ENCODE assay signal across 30 cellular contexts in the genomic region with DNA sequence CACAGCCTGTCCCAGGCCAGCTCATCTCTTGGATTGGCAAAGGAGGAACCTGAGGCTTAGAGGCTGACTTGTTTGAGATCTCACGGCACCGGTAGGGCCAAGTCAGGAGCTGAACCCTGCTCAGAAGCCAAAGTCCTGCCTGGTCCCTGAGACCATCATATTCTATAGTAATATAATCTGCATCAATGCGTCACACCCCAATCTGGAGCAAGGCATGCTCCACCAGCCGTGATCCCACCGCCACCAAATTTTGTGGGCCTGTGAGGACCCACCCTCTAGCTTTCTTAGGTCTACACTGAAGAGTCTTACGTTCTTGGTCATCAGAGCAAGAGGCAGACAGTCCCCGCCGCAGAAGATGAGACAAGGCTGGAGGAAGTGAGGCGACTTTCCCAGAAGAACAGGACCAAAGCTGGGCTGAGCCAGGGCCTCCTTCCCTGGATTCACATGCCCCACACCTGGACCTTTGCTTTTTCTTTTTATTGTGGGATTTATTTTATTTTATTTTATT. TPM values are rescaled to one million over a fixed set of nuclear protein-coding genes. Genes with fewer than 3 reads are reported as not detected.
"Had no signal": no experiment of that assay in that cellular context is flagged by ENCODE, and none has a peak within 500 bp of the region (broad histone marks: within the 10 kb centered on the region; RNA-seq: fewer than 3 reads in every experiment).

No MANE protein-coding gene starts in this region.

- H3K27ac Mint-ChIP-seq: activated CD4-positive, alpha-beta T cell treated with anti-CD3 and anti-CD28 coated beads for 36 hours; immature natural killer cell; nephron; progenitor cell of endocrine pancreas; T-cell; T-helper 2 cell treated with Interferon-gamma antibody and Interleukin-4, amounts not matched to agents 5 μg/mL and 100 μg/mL, for 36 hours had no signal

- H3K9me3 ChIP-seq: esophagus muscularis mucosa, heart left ventricle, left ventricle myocardium inferior, neutrophil, ovary, uterus had no signal

- H3K4me3 ChIP-seq: esophagus muscularis mucosa, heart left ventricle, left ventricle myocardium inferior, ovary, smooth muscle cell, uterus had no signal

- ATAC-seq: activated CD8-positive, alpha-beta T cell treated with anti-CD3 and anti-CD28 coated beads, Interleukin-2, amount 10 ng/mL, durations not matched to agents 7 days and 5 days; foreskin keratinocyte; heart left ventricle; T-cell had no signal

- H3K4me1 ChIP-seq: foreskin keratinocyte, uterus had no signal

- H3K9me3 Mint-ChIP-seq: activated naive CD4-positive, alpha-beta T cell treated with anti-CD3 and anti-CD28 coated beads, Interleukin-2, amount 10 ng/mL, durations not matched to agents 7 days and 5 days; immature natural killer cell; nephron; T-cell; T-helper 2 cell treated with Interferon-gamma antibody and Interleukin-4, amounts not matched to agents 5 μg/mL and 100 μg/mL, for 36 hours had no signal

- H3K27me3 Mint-ChIP-seq: activated CD4-positive, alpha-beta T cell treated with anti-CD3 and anti-CD28 coated beads for 36 hours; activated naive CD4-positive, alpha-beta T cell treated with anti-CD3 and anti-CD28 coated beads, Interleukin-2, amount 10 ng/mL, durations not matched to agents 7 days and 5 days; progenitor cell of endocrine pancreas; T-cell had no signal

- H3K27me3 ChIP-seq: neutrophil, ovary, uterus had no signal

- H3K4me3 Mint-ChIP-seq: activated CD4-positive, alpha-beta T cell treated with anti-CD3 and anti-CD28 coated beads for 36 hours; activated CD8-positive, alpha-beta T cell treated with anti-CD3 and anti-CD28 coated beads, Interleukin-2, amount 10 ng/mL, durations not matched to agents 7 days and 5 days; activated naive CD4-positive, alpha-beta T cell treated with anti-CD3 and anti-CD28 coated beads, Interleukin-2, amount 10 ng/mL, durations not matched to agents 7 days and 5 days; immature natural killer cell; nephron; T-cell; T-helper 2 cell treated with Interferon-gamma antibody and Interleukin-4, amounts not matched to agents 5 μg/mL and 100 μg/mL, for 36 hours had no signal

- H3K4me2 ChIP-seq: smooth muscle cell had no signal

- H3K36me3 Mint-ChIP-seq: activated naive CD4-positive, alpha-beta T cell treated with anti-CD3 and anti-CD28 coated beads, Interleukin-2, amount 10 ng/mL, durations not matched to agents 7 days and 5 days; immature natural killer cell; T-cell had no signal

- DNase-seq: activated CD4-positive, alpha-beta T cell treated with anti-CD3 and anti-CD28 coated beads for 36 hours; activated CD4-positive, CD25-positive, alpha-beta regulatory T cell; activated CD8-positive, alpha-beta T cell treated with anti-CD3 and anti-CD28 coated beads, Interleukin-2, amount 10 ng/mL, durations not matched to agents 7 days and 5 days; activated effector memory CD4-positive, alpha-beta T cell treated with anti-CD3 and anti-CD28 coated beads, Interleukin-2, amount 50 U/mL, for 16 hours; activated naive CD4-positive, alpha-beta T cell treated with anti-CD3 and anti-CD28 coated beads, Interleukin-2, amount 10 ng/mL, durations not matched to agents 7 days and 5 days; amniotic stem cell; brain microvascular endothelial cell; cortex of kidney; foreskin keratinocyte; heart left ventricle; hypothalamus; immature natural killer cell; kidney glomerular epithelial cell; left ventricle myocardium inferior; stimulated activated CD4-positive, alpha-beta T cell treated with anti-CD3 and anti-CD28 coated beads, Interleukin-15, amount 100 ng/mL, for 24 hours; stimulated activated CD4-positive, alpha-beta T cell treated with anti-CD3 and anti-CD28 coated beads, Interleukin-2, amount 100 ng/mL, for 24 hours; stimulated activated naive CD4-positive, alpha-beta T cell treated with Interleukin-2 at 50 U/mL for 16 hours; T-cell; trophoblast cell had no signal

- H3K27ac ChIP-seq: brain microvascular endothelial cell, esophagus muscularis mucosa, foreskin keratinocyte, heart left ventricle, left ventricle myocardium inferior, ovary, uterus had no signal

- H3K36me3 ChIP-seq: brain microvascular endothelial cell, left ventricle myocardium inferior, ovary, uterus had no signal

RNA-seq across cellular contexts. Expression of gene SULT1A1, which starts 2.7 kb away (rescaled TPM):
- total RNA-seq: smooth muscle cell had no signal

RNA-seq across cellular contexts. Expression of gene SULT1A2, which starts 10.3 kb away (rescaled TPM):
- total RNA-seq: astrocyte, lung microvascular endothelial cell, smooth muscle cell had no signal
- polyA plus RNA-seq: smooth muscle cell had no signal

RNA-seq across cellular contexts. Expression of gene NPIPB8, which starts 30.7 kb away (rescaled TPM):
- total RNA-seq: astrocyte, esophagus muscularis mucosa, left ventricle myocardium inferior, mucosa of gallbladder, smooth muscle cell had no signal
- polyA plus RNA-seq: foreskin keratinocyte, immature natural killer cell, ovary had no signal
